Comparison of ENCODE assay signal across 8 cellular contexts in genomic region chr17:56786989-56787482, GRCh38. TPM values are rescaled to one million over a fixed set of nuclear protein-coding genes. Genes with fewer than 3 reads are reported as not detected.
DNase-seq lines count a peak whose midpoint lies in the region; ATAC-seq, FAIRE-seq and TF ChIP-seq lines count a peak whose summit lies in the region.

No MANE protein-coding gene starts in this region.

- no TSS peak for BruUV-seq in GM12878 (replicated peaks; lab: Mats Ljungman, UMichigan)

- peak; percentile 39 for FAIRE-seq in A549 (lab: Jason Lieb, UNC)
- peak; percentile 87 for FAIRE-seq in GM19239 (lab: Jason Lieb, UNC)
- no peak for FAIRE-seq in GM12878 (lab: Jason Lieb, UNC)

- DNase-seq in A549 (ENCODE audit: low read depth in 1 of 2, low spot score in 1 of 2): peak; percentile 27 to 70
- peak; percentile 23 for DNase-seq in GM19239 (ENCODE audit: insufficient read length, low spot score)
- DNase-seq in SW480 (ENCODE audit: low spot score): peak; percentile 98
- peak; percentile 60 for DNase-seq in GM12878 (ENCODE audit: low read depth, low spot score)
- DNase-seq in osteoblast (ENCODE audit: insufficient read length, low spot score, missing footprints): no peak
- no peak for DNase-seq in C1 segment of cervical spinal cord (lab: John Stamatoyannopoulos, UW)
- DNase-seq in GOT3 (lab: John Stamatoyannopoulos, UW): no peak

- H3K79me2 ChIP-seq in GM12878 (ENCODE audit: control insufficient read depth, insufficient read depth, low read length): no peaks in the 10 kb centered on the region
- H3K79me2 ChIP-seq in osteoblast (ENCODE audit: insufficient read depth, low read length): no peaks in the 10 kb centered on the region

- H4K20me1 ChIP-seq in GM12878 (ENCODE audit: control insufficient read depth, insufficient read depth) (no peaks in the 10 kb centered on the region), osteoblast (ENCODE audit: insufficient read depth, low read length) (no peaks in the 10 kb centered on the region)

- intact Hi-C loops in GM12878 (cut with micrococcal nuclease; ENCODE audit: unreplicated experiment): no loop called here

- no peaks in the 10 kb centered on the region for H3K9me3 ChIP-seq in A549
- H3K9me3 ChIP-seq in GM12878 (replicated peaks; ENCODE audit: control insufficient read depth, insufficient read depth, low read length): no peaks in the 10 kb centered on the region
- no peaks in the 10 kb centered on the region for H3K9me3 ChIP-seq in osteoblast (ENCODE audit: low read depth, low read length)

- no peak overlapping the region; the same call in 1 of the 2 replicates for H2AFZ ChIP-seq in GM12878 (ENCODE audit: control insufficient read depth, low read depth, low read length)
- H2AFZ ChIP-seq in osteoblast (ENCODE audit: low read length): no peak overlapping the region

- no peak overlapping the region for H3K9ac ChIP-seq in GM12878 (ENCODE audit: control insufficient read depth, insufficient read depth, low read length)

- RAD21 ChIA-PET in GM12878 (lab: Charles Lee; ENCODE audit: unreplicated experiment): no interaction called here

- H3K27me3 ChIP-seq in GM12878 (replicated peaks in 1 of 2; ENCODE audit: control insufficient read depth in 2 of 2, insufficient read depth in 2 of 2, low read length in 1 of 2): no peaks in the 10 kb centered on the region
- no peaks in the 10 kb centered on the region for H3K27me3 ChIP-seq in osteoblast (ENCODE audit: insufficient read depth, low read length)

- H3K27ac ChIP-seq in A549 (peak overlapping the region; percentile 70 to 72), GM12878 (ENCODE audit: control insufficient read depth, insufficient read depth) (no peak overlapping the region), osteoblast (ENCODE audit: low read depth, low read length) (peak overlapping the region; percentile 31)

- TF ChIP-seq RAD21 in A549 (conservative IDR thresholded peaks at IDR 0.05 in 1 of 2, IDR thresholded peaks at IDR 0.05 in 1 of 2) (no peak), GM12878 (IDR thresholded peaks at IDR 0.05; ENCODE audit: insufficient read depth, low read depth, low read length) (no peak)

- in situ Hi-C loops in GM12878 (cut with MboI): no loop called here

- WGBS in A549 (ENCODE audit: missing lambda C conversion rate): 43% methylated on average over 7 of the region's 7 CpGs
- WGBS in GM12878 (ENCODE audit: insufficient coverage, insufficient replicate concordance, low lambda C conversion rate, missing lambda C conversion rate): 14% methylated on average over 7 of the region's 7 CpGs

- TF ChIP-seq POLR2A in A549 (IDR thresholded peaks at IDR 0.05; ENCODE audit: low read length) (no peak), GM12878 (IDR thresholded peaks at IDR 0.05; ENCODE audit: low read depth, low read length) (no peak)

- SMC1A ChIA-PET in GM12878 (lab: Charles Lee; ENCODE audit: uncharacterized antibody, unreplicated experiment): interaction anchor here (1.1 kb wide), 1 partner anchor 33 kb away, joined by 4 read pairs; no protein-coding TSS in a partner anchor

- H3K4me3 ChIP-seq in A549: no peak overlapping the region
- H3K4me3 ChIP-seq in GM12878: no peak overlapping the region
- no peak overlapping the region for H3K4me3 ChIP-seq in osteoblast (ENCODE audit: insufficient read depth, low read length)

- peak in 1 of 2 experiments; percentile 32; a peak in 2 of 5 replicates for TF ChIP-seq EP300 in A549 (IDR thresholded peaks at IDR 0.05)
- peak; percentile 64 to 79; a peak in 3 of 4 replicates for TF ChIP-seq EP300 in GM12878 (IDR thresholded peaks at IDR 0.05; ENCODE audit: borderline replicate concordance in 1 of 2, control insufficient read depth in 1 of 2, low read depth in 2 of 2, low read length in 2 of 2)

- H3K4me2 ChIP-seq in A549 (peak overlapping the region; percentile 55), GM12878 (ENCODE audit: control insufficient read depth, insufficient read depth) (peak overlapping the region; percentile 47; the same call in 1 of the 2 replicates), osteoblast (ENCODE audit: insufficient read depth, low read length) (peak overlapping the region; percentile 57)

- POLR2A ChIA-PET in A549 (lab: Yijun Ruan, JAX): interaction anchor here (0.5 to 0.6 kb wide), 2 partner anchors 127 to 1296 kb away, joined by 3 to 10 read pairs; partner anchors contain the start of gene TRIM25
- POLR2A ChIA-PET in GM12878 (lab: Charles Lee): no interaction called here

- ATAC-seq in A549: peak; percentile 87 to 94
- peak; percentile 89 for ATAC-seq in HG03378 (IDR thresholded peaks at IDR 0.05; ENCODE audit: unreplicated experiment)
- peak; percentile 95 for ATAC-seq in GM12878

- H3K4me1 ChIP-seq in A549 (peaks cover 27% of the 10 kb centered on the region), GM12878 (ENCODE audit: control insufficient read depth, insufficient read depth, low read length) (peaks cover 14% of the 10 kb centered on the region), osteoblast (ENCODE audit: insufficient read depth, low read length) (peaks cover 13% of the 10 kb centered on the region)

- H3K36me3 ChIP-seq in GM12878 (ENCODE audit: control insufficient read depth in 2 of 2, insufficient read depth in 2 of 2, low read length in 1 of 2): no peaks in the 10 kb centered on the region
- no peaks in the 10 kb centered on the region for H3K36me3 ChIP-seq in osteoblast (ENCODE audit: insufficient read depth, low read length)

- CTCF ChIA-PET in A549 (lab: Yijun Ruan, JAX) (interaction anchor here (1.5 to 2.7 kb wide), 6 partner anchors 22 to 288 kb away, joined by 4 to 8 read pairs (median 6); partner anchors contain the start of gene NOG), GM12878 (lab: Yijun Ruan, JAX) (no interaction called here)

- TF ChIP-seq CTCF in A549 (IDR thresholded peaks at IDR 0.05): no peak
- TF ChIP-seq CTCF in GM12878 (IDR thresholded peaks at IDR 0.05 in 2 of 3, conservative IDR thresholded peaks at IDR 0.05 in 1 of 3; ENCODE audit: control insufficient read depth in 2 of 3, extremely low read depth in 1 of 3, insufficient read depth in 1 of 3, low read depth in 3 of 3, low read length in 3 of 3): no peak
- no peak for TF ChIP-seq CTCF in osteoblast (IDR thresholded peaks at IDR 0.05; ENCODE audit: extremely low read depth, low read depth, low read length)

TF ChIP-seq in A549, 52 proteins besides CTCF, POLR2A, EP300 and RAD21 (continues in another document):
- TF ChIP-seq HOXA7 (CRISPR knock-in tag; IDR thresholded peaks at IDR 0.05): no peak
- peak; percentile 60 for TF ChIP-seq JUNB (IDR thresholded peaks at IDR 0.05)

TF ChIP-seq in GM12878, 131 proteins besides CTCF, POLR2A, EP300 and RAD21 (continues in another document):
- TF ChIP-seq HDGF (IDR thresholded peaks at IDR 0.05): no peak

RNA-seq across cellular contexts. Expression of gene C17orf67, which starts 46.7 kb away (rescaled TPM):
- polyA plus RNA-seq in A549 (2011; rRNA removed) (1.8 and 2.9 TPM in 2 replicates), A549 (2017; fragmentation: RNase III; extraction: RNeasy Plus Mini Kit Qiagen cat#74134 plus additional on column Dnase treatment) (2.4 to 2.8 TPM (median 2.6 TPM) in 3 replicates), GM12878 (2011; rRNA removed) (0.42 and 0.61 TPM in 2 replicates), GM12878 (2014; fragmentation: Illumina TruSeq; extraction: Trizol) (0.34 and 0.86 TPM in 2 replicates), GM12878 (2014; fragmentation: Nextera tagmentation; extraction: Ambion mirVana) (under 1 TPM; 0.24 to 0.79 TPM), GM12878 (2014; rRNA removed) (1.4 and 1.9 TPM in 2 replicates), GM12878 (2016; fragmentation: Nextera tagmentation; extraction: Ambion mirVana) (1 to 10 TPM in 1 of 2 experiments, under 1 TPM in 1; 0.84 to 2.1 TPM)
- polyA plus RNA-seq in A549 (2012; cell fraction: cytosol; rRNA removed): 1.8 and 1.9 TPM in 2 replicates
- polyA plus RNA-seq in A549 (2012; cell fraction: nucleus; rRNA removed): 2.5 and 2.8 TPM in 2 replicates
- 0.88 and 1.8 TPM in 2 replicates for polyA minus RNA-seq in A549 (2011; rRNA and poly(A)+ RNA removed)
- total RNA-seq in GM12878 (2013; cell fraction: nucleolus; rRNA removed): 1.7 and 2.0 TPM in 2 replicates
- total RNA-seq in GM12878 (2014; rRNA removed) (1.0 and 1.8 TPM in 2 replicates), GM12878 (2014; rRNA removed; fragmentation: Illumina TruSeq; extraction: Trizol) (0.94 and 0.97 TPM in 2 replicates), GM12878 (2021) (2.6 and 3.3 TPM in 2 replicates), osteoblast (0.36 and 0.88 TPM in 2 replicates)
- polyA plus RNA-seq in GM12878 (2011; ENCODE audit: low read depth): 0.24 TPM
- polyA plus RNA-seq in GM12878 (2011; cell fraction: cytosol; rRNA removed): 0.43 and 0.82 TPM in 2 replicates
- polyA plus RNA-seq in GM12878 (2011; cell fraction: nucleus; rRNA removed): 1.2 and 1.4 TPM in 2 replicates
- polyA plus RNA-seq in GM12878 (2012): 1.0 and 1.1 TPM in 2 replicates
- 0.66 and 0.67 TPM in 2 replicates for polyA minus RNA-seq in GM12878 (2011; rRNA and poly(A)+ RNA removed)
- polyA minus RNA-seq in GM12878 (2011; cell fraction: cytosol; rRNA and poly(A)+ RNA removed): not detected in 2 replicates
- polyA minus RNA-seq in GM12878 (2011; cell fraction: nucleus; rRNA and poly(A)+ RNA removed): 0.36 and 0.67 TPM in 2 replicates

RNA-seq across cellular contexts. Expression of gene DGKE, which starts 46.9 kb away (rescaled TPM):
- 4.6 and 5.8 TPM in 2 replicates for polyA plus RNA-seq in A549 (2011; rRNA removed)
- polyA plus RNA-seq in A549 (2012; cell fraction: cytosol; rRNA removed): 2.0 and 2.3 TPM in 2 replicates
- 7.5 and 8.1 TPM in 2 replicates for polyA plus RNA-seq in A549 (2012; cell fraction: nucleus; rRNA removed)
- polyA plus RNA-seq in A549 (2017; fragmentation: RNase III; extraction: RNeasy Plus Mini Kit Qiagen cat#74134 plus additional on column Dnase treatment): 3.4 to 4.0 TPM (median 3.7 TPM) in 3 replicates
- polyA minus RNA-seq in A549 (2011; rRNA and poly(A)+ RNA removed): 2.8 and 3.7 TPM in 2 replicates
- 66.0 and 74.0 TPM in 2 replicates for total RNA-seq in GM12878 (2013; cell fraction: nucleolus; rRNA removed)
- 10.6 and 14.5 TPM in 2 replicates for total RNA-seq in GM12878 (2014; rRNA removed)
- 12.7 and 14.9 TPM in 2 replicates for total RNA-seq in GM12878 (2014; rRNA removed; fragmentation: Illumina TruSeq; extraction: Trizol)
- total RNA-seq in GM12878 (2021): 14.9 and 18.0 TPM in 2 replicates
- 3.3 TPM for polyA plus RNA-seq in GM12878 (2011; ENCODE audit: low read depth)
- polyA plus RNA-seq in GM12878 (2011; rRNA removed): 11.7 and 18.4 TPM in 2 replicates
- polyA plus RNA-seq in GM12878 (2011; cell fraction: cytosol; rRNA removed): 4.0 and 6.8 TPM in 2 replicates
- 29.0 and 40.0 TPM in 2 replicates for polyA plus RNA-seq in GM12878 (2011; cell fraction: nucleus; rRNA removed)
- polyA plus RNA-seq in GM12878 (2012): 5.3 and 6.1 TPM in 2 replicates
- 15.5 and 15.9 TPM in 2 replicates for polyA plus RNA-seq in GM12878 (2014; fragmentation: Illumina TruSeq; extraction: Trizol)
- 1 to 10 TPM; 2.8 to 4.1 TPM for polyA plus RNA-seq in GM12878 (2014; fragmentation: Nextera tagmentation; extraction: Ambion mirVana)
- polyA plus RNA-seq in GM12878 (2014; rRNA removed): 7.0 and 8.5 TPM in 2 replicates
- 10 to 100 TPM; 11.6 to 12.6 TPM for polyA plus RNA-seq in GM12878 (2016; fragmentation: Nextera tagmentation; extraction: Ambion mirVana)
- polyA minus RNA-seq in GM12878 (2011; rRNA and poly(A)+ RNA removed): 9.3 and 11.3 TPM in 2 replicates
- polyA minus RNA-seq in GM12878 (2011; cell fraction: cytosol; rRNA and poly(A)+ RNA removed): 2.9 and 3.7 TPM in 2 replicates
- 20.1 and 27.9 TPM in 2 replicates for polyA minus RNA-seq in GM12878 (2011; cell fraction: nucleus; rRNA and poly(A)+ RNA removed)
- total RNA-seq in osteoblast: 6.2 and 7.7 TPM in 2 replicates

Comparison
In these comparisons a context has a peak if more than half of its experiments do, and no peak if none do; other contexts are left out.
1. DNase-seq: peak in A549 (2 of 2), GM19239 (single experiment), SW480 (single experiment) and GM12878 (single experiment); none in osteoblast (single experiment), C1 segment of cervical spinal cord (0 of 14) and GOT3 (single experiment).
2. Of the 24 proteins assayed by ChIP-seq in both GM12878 and A549: peak only in GM12878: BHLHE40; only in A549: CEBPB and JUNB; in both: none; in neither: 20; mixed calls (peak in some experiments, not most) for 1.
3. Peak in every context shown above with its lines, with median percentiles within 50 percentile points of each other: ATAC-seq and H3K4me2 ChIP-seq.